ENCODE assay signal across 1 cellular context in the genomic region with DNA sequence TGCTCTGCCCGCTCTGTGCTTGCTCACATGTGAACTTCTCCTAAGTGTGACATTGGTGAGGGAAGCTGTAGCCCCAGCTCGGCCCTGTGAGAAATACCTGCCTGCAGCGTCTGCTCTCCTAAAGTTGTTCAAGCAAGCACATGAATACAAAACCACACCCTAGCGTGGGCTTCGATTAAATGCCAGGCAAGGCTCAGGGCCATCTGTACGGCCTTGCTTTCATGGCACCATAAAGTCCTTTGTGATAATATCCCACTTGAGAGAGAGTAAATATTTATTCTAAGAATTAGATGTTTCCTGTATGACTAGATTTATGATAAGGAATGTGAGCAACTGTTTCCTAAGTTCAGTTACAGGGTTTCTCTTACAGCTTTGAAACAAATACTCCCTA.
A peak's percentile ranks its signal among the peaks of the same experiment; 100 is the strongest.
TF ChIP-seq lines count a peak whose summit lies in the region.

No MANE protein-coding gene starts in this region.

TF ChIP-seq in HEK293, 187 proteins besides CTCF, POLR2A, EP300 and RAD21 (continued from another document and continues in another):
- TF ChIP-seq ZNF350 (tag by site-specific recombination; IDR thresholded peaks at IDR 0.05) = no peak
- TF ChIP-seq ZNF621 (tag by site-specific recombination; IDR thresholded peaks at IDR 0.05) = no peak
- no peak for TF ChIP-seq ZNF292 (tag by site-specific recombination; IDR thresholded peaks at IDR 0.05; ENCODE audit: borderline replicate concordance, low read depth)
- peak; percentile 57 for TF ChIP-seq ZBTB17 (tag by site-specific recombination; IDR thresholded peaks at IDR 0.05)
- TF ChIP-seq ZNF701 (tag by site-specific recombination; IDR thresholded peaks at IDR 0.05) = no peak
- peak; percentile 84 for TF ChIP-seq ZXDB (tag by site-specific recombination; IDR thresholded peaks at IDR 0.05)
- no peak for TF ChIP-seq ZNF239 (tag by site-specific recombination; IDR thresholded peaks at IDR 0.05)
- TF ChIP-seq ZNF510 (tag by site-specific recombination; IDR thresholded peaks at IDR 0.05; ENCODE audit: insufficient replicate concordance) = no peak
- TF ChIP-seq ZNF776 (tag by site-specific recombination; IDR thresholded peaks at IDR 0.05; ENCODE audit: borderline replicate concordance) = no peak
- no peak for TF ChIP-seq ZNF133 (tag by site-specific recombination; IDR thresholded peaks at IDR 0.05)
- TF ChIP-seq, protein P1, sequence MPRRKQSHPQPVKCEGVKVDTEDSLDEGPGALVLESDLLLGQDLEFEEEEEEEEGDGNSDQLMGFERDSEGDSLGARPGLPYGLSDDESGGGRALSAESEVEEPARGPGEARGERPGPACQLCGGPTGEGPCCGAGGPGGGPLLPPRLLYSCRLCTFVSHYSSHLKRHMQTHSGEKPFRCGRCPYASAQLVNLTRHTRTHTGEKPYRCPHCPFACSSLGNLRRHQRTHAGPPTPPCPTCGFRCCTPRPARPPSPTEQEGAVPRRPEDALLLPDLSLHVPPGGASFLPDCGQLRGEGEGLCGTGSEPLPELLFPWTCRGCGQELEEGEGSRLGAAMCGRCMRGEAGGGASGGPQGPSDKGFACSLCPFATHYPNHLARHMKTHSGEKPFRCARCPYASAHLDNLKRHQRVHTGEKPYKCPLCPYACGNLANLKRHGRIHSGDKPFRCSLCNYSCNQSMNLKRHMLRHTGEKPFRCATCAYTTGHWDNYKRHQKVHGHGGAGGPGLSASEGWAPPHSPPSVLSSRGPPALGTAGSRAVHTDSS (tag by site-specific recombination; IDR thresholded peaks at IDR 0.05) = no peak
- no peak for TF ChIP-seq ZNF37A (tag by site-specific recombination; IDR thresholded peaks at IDR 0.05)
- no peak for TF ChIP-seq ZNF23 (tag by site-specific recombination; IDR thresholded peaks at IDR 0.05; ENCODE audit: borderline replicate concordance)
- TF ChIP-seq ZNF660 (tag by site-specific recombination; IDR thresholded peaks at IDR 0.05) = no peak
- peak; percentile 40; the same call in 1 of the 2 replicates for TF ChIP-seq ZNF335 (tag by site-specific recombination; conservative IDR thresholded peaks at IDR 0.05)
- no peak for TF ChIP-seq ZNF214 (tag by site-specific recombination; IDR thresholded peaks at IDR 0.05; ENCODE audit: borderline replicate concordance)
- TF ChIP-seq KLF16 (tag by site-specific recombination; IDR thresholded peaks at IDR 0.05) = no peak
- peak; percentile 87 for TF ChIP-seq FEZF1 (tag by site-specific recombination; IDR thresholded peaks at IDR 0.05)
- no peak for TF ChIP-seq ZNF175 (tag by site-specific recombination; IDR thresholded peaks at IDR 0.05)
- TF ChIP-seq ZNF623 (tag by site-specific recombination; IDR thresholded peaks at IDR 0.05) = no peak
- no peak for TF ChIP-seq ZNF624 (tag by site-specific recombination; IDR thresholded peaks at IDR 0.05)
- no peak for TF ChIP-seq ZNF211 (tag by site-specific recombination; IDR thresholded peaks at IDR 0.05; ENCODE audit: low read depth)
- TF ChIP-seq ZNF138 (tag by site-specific recombination; IDR thresholded peaks at IDR 0.05; ENCODE audit: borderline replicate concordance) = no peak
- no peak for TF ChIP-seq ZFP69B (tag by site-specific recombination; IDR thresholded peaks at IDR 0.05)
- peak; percentile 65 for TF ChIP-seq ZNF629 (tag by site-specific recombination; IDR thresholded peaks at IDR 0.05)
- no peak for TF ChIP-seq ZNF585B (tag by site-specific recombination; IDR thresholded peaks at IDR 0.05)
- TF ChIP-seq, protein P2, sequence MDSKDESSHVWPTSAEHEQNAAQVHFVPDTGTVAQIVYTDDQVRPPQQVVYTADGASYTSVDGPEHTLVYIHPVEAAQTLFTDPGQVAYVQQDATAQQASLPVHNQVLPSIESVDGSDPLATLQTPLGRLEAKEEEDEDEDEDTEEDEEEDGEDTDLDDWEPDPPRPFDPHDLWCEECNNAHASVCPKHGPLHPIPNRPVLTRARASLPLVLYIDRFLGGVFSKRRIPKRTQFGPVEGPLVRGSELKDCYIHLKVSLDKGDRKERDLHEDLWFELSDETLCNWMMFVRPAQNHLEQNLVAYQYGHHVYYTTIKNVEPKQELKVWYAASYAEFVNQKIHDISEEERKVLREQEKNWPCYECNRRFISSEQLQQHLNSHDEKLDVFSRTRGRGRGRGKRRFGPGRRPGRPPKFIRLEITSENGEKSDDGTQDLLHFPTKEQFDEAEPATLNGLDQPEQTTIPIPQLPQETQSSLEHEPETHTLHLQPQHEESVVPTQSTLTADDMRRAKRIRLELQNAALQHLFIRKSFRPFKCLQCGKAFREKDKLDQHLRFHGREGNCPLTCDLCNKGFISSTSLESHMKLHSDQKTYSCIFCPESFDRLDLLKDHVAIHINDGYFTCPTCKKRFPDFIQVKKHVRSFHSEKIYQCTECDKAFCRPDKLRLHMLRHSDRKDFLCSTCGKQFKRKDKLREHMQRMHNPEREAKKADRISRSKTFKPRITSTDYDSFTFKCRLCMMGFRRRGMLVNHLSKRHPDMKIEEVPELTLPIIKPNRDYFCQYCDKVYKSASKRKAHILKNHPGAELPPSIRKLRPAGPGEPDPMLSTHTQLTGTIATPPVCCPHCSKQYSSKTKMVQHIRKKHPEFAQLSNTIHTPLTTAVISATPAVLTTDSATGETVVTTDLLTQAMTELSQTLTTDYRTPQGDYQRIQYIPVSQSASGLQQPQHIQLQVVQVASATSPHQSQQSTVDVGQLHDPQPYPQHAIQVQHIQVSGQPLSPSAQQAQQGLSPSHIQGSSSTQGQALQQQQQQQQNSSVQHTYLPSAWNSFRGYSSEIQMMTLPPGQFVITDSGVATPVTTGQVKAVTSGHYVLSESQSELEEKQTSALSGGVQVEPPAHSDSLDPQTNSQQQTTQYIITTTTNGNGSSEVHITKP (tag by site-specific recombination; IDR thresholded peaks at IDR 0.05) = no peak
- no peak for TF ChIP-seq SCRT2 (tag by site-specific recombination; IDR thresholded peaks at IDR 0.05)
- TF ChIP-seq ZNF768 (tag by site-specific recombination; IDR thresholded peaks at IDR 0.05) = no peak
- TF ChIP-seq ZFHX2 (tag by site-specific recombination; conservative IDR thresholded peaks at IDR 0.05) = peak; percentile 79
- TF ChIP-seq, protein P3, sequence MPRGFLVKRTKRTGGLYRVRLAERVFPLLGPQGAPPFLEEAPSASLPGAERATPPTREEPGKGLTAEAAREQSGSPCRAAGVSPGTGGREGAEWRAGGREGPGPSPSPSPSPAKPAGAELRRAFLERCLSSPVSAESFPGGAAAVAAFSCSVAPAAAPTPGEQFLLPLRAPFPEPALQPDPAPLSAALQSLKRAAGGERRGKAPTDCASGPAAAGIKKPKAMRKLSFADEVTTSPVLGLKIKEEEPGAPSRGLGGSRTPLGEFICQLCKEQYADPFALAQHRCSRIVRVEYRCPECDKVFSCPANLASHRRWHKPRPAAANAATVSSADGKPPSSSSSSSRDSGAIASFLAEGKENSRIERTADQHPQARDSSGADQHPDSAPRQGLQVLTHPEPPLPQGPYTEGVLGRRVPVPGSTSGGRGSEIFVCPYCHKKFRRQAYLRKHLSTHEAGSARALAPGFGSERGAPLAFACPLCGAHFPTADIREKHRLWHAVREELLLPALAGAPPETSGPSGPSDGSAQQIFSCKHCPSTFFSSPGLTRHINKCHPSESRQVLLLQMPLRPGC (tag by site-specific recombination; IDR thresholded peaks at IDR 0.05) = no peak
- TF ChIP-seq ZNF354C (tag by site-specific recombination; IDR thresholded peaks at IDR 0.05; ENCODE audit: borderline replicate concordance, low read depth) = no peak
- TF ChIP-seq, protein P4, sequence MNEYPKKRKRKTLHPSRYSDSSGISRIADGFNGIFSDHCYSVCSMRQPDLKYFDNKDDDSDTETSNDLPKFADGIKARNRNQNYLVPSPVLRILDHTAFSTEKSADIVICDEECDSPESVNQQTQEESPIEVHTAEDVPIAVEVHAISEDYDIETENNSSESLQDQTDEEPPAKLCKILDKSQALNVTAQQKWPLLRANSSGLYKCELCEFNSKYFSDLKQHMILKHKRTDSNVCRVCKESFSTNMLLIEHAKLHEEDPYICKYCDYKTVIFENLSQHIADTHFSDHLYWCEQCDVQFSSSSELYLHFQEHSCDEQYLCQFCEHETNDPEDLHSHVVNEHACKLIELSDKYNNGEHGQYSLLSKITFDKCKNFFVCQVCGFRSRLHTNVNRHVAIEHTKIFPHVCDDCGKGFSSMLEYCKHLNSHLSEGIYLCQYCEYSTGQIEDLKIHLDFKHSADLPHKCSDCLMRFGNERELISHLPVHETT (tag by site-specific recombination; IDR thresholded peaks at IDR 0.05) = no peak
- TF ChIP-seq GLIS1 (tag by site-specific recombination; IDR thresholded peaks at IDR 0.05) = 0 out of 2 replicates have a peak, but pooled peaks have one; percentile 14
- TF ChIP-seq ZNF274 (IDR thresholded peaks at IDR 0.05; ENCODE audit: low read length) = no peak
- no peak for TF ChIP-seq ZNF274 (tag by site-specific recombination; IDR thresholded peaks at IDR 0.05; ENCODE audit: borderline replicate concordance)
- no peak for TF ChIP-seq ZNF19 (tag by site-specific recombination; IDR thresholded peaks at IDR 0.05; ENCODE audit: low read depth)
- TF ChIP-seq, protein P5, sequence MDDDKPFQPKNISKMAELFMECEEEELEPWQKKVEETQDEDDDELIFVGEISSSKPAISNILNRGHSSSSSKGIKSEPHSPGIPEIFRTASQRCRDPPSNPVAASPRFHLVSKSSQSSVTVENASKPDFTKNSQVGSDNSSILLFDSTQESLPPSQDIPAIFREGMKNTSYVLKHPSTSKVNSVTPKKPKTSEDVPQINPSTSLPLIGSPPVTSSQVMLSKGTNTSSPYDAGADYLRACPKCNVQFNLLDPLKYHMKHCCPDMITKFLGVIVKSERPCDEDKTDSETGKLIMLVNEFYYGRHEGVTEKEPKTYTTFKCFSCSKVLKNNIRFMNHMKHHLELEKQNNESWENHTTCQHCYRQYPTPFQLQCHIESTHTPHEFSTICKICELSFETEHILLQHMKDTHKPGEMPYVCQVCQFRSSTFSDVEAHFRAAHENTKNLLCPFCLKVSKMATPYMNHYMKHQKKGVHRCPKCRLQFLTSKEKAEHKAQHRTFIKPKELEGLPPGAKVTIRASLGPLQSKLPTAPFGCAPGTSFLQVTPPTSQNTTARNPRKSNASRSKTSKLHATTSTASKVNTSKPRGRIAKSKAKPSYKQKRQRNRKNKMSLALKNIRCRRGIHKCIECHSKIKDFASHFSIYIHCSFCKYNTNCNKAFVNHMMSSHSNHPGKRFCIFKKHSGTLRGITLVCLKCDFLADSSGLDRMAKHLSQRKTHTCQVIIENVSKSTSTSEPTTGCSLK (tag by site-specific recombination; IDR thresholded peaks at IDR 0.05) = no peak
- TF ChIP-seq HOXD13 (CRISPR knock-in tag; IDR thresholded peaks at IDR 0.05; ENCODE audit: borderline replicate concordance) = no peak
- TF ChIP-seq ZNF146 (tag by site-specific recombination; IDR thresholded peaks at IDR 0.05) = no peak
- TF ChIP-seq ZNF174 (tag by site-specific recombination; IDR thresholded peaks at IDR 0.05) = no peak
- no peak for TF ChIP-seq ZBTB7A (tag by site-specific recombination; IDR thresholded peaks at IDR 0.05; ENCODE audit: low read depth)
- TF ChIP-seq ZNF248 (tag by site-specific recombination; IDR thresholded peaks at IDR 0.05) = no peak
- no peak for TF ChIP-seq ZNF473 (tag by site-specific recombination; IDR thresholded peaks at IDR 0.05)
- no peak for TF ChIP-seq ZSCAN16 (tag by site-specific recombination; IDR thresholded peaks at IDR 0.05)
- TF ChIP-seq ZNF596 (tag by site-specific recombination; IDR thresholded peaks at IDR 0.05) = no peak
- no peak for TF ChIP-seq ZNF626 (tag by site-specific recombination; IDR thresholded peaks at IDR 0.05)
- no peak for TF ChIP-seq PRDM1 (tag by site-specific recombination; IDR thresholded peaks at IDR 0.05)
- TF ChIP-seq ZNF404 (tag by site-specific recombination; IDR thresholded peaks at IDR 0.05) = no peak
- no peak for TF ChIP-seq ZNF391 (tag by site-specific recombination; IDR thresholded peaks at IDR 0.05; ENCODE audit: borderline replicate concordance, low read depth)
- no peak for TF ChIP-seq ZNF777 (tag by site-specific recombination; IDR thresholded peaks at IDR 0.05; ENCODE audit: borderline replicate concordance)
- TF ChIP-seq, protein P6, sequence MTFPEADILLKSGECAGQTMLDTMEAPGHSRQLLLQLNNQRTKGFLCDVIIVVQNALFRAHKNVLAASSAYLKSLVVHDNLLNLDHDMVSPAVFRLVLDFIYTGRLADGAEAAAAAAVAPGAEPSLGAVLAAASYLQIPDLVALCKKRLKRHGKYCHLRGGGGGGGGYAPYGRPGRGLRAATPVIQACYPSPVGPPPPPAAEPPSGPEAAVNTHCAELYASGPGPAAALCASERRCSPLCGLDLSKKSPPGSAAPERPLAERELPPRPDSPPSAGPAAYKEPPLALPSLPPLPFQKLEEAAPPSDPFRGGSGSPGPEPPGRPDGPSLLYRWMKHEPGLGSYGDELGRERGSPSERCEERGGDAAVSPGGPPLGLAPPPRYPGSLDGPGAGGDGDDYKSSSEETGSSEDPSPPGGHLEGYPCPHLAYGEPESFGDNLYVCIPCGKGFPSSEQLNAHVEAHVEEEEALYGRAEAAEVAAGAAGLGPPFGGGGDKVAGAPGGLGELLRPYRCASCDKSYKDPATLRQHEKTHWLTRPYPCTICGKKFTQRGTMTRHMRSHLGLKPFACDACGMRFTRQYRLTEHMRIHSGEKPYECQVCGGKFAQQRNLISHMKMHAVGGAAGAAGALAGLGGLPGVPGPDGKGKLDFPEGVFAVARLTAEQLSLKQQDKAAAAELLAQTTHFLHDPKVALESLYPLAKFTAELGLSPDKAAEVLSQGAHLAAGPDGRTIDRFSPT (tag by site-specific recombination; IDR thresholded peaks at IDR 0.05) = 0 out of 2 replicates have a peak, but pooled peaks have one; percentile 26
- TF ChIP-seq, protein P7, sequence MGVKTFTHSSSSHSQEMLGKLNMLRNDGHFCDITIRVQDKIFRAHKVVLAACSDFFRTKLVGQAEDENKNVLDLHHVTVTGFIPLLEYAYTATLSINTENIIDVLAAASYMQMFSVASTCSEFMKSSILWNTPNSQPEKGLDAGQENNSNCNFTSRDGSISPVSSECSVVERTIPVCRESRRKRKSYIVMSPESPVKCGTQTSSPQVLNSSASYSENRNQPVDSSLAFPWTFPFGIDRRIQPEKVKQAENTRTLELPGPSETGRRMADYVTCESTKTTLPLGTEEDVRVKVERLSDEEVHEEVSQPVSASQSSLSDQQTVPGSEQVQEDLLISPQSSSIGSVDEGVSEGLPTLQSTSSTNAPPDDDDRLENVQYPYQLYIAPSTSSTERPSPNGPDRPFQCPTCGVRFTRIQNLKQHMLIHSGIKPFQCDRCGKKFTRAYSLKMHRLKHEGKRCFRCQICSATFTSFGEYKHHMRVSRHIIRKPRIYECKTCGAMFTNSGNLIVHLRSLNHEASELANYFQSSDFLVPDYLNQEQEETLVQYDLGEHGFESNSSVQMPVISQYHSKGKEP (tag by site-specific recombination; IDR thresholded peaks at IDR 0.05) = peak; percentile 35; the same call in 1 of the 2 replicates
- TF ChIP-seq KLF9 (tag by site-specific recombination; IDR thresholded peaks at IDR 0.05; ENCODE audit: low read depth) = no peak
- TF ChIP-seq, protein P8, sequence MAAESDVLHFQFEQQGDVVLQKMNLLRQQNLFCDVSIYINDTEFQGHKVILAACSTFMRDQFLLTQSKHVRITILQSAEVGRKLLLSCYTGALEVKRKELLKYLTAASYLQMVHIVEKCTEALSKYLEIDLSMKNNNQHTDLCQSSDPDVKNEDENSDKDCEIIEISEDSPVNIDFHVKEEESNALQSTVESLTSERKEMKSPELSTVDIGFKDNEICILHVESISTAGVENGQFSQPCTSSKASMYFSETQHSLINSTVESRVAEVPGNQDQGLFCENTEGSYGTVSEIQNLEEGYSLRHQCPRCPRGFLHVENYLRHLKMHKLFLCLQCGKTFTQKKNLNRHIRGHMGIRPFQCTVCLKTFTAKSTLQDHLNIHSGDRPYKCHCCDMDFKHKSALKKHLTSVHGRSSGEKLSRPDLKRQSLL (tag by site-specific recombination; IDR thresholded peaks at IDR 0.05) = no peak
- peak; percentile 90 for TF ChIP-seq ZNF843 (tag by site-specific recombination; IDR thresholded peaks at IDR 0.05)
